Comparison of ENCODE assay signal across 15 cellular contexts in the genomic region with DNA sequence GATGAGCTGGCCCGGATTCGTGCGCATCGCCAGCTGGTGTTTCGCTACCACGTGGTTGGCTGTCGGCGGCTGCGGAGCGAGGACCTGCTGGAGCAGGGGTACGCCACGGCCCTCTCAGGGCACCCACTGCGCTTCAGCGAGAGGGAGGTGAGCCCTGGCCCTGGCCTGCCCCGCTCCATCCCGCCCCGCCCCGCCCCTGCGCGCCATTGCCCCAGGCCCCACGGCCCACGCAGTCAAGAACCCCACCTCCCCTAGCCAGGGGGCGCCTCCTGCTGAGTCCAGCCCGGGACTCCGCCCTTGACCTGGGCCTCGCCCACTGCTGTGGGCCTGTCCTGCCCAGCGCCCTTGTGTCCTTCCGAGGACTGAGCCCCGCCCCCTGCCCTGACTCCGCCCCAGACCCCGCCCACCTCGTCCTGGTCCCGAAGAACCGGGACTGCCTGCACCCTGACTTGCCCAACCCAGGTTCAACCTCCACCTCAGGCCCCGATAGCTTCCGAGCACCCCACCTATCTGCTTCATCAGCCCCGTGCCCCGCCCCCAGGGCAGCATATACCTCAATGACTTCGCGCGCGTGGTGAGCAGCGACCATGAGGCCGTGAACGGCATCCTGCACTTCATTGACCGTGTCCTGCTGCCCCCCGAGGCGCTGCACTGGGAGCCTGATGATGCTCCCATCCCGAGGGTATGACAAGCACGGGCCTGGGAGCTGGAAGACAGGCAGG. TPM values are rescaled to one million over a fixed set of nuclear protein-coding genes. Genes with fewer than 3 reads are reported as not detected.
DNase-seq lines count a peak whose midpoint lies in the region; ATAC-seq and TF ChIP-seq lines count a peak whose summit lies in the region.
"Had no signal": no experiment of that assay in that cellular context is flagged by ENCODE, and none has a peak within 500 bp of the region (broad histone marks: within the 10 kb centered on the region; RNA-seq: fewer than 3 reads in every experiment).

No MANE protein-coding gene starts in this region.

- H3K18ac ChIP-seq in trophoblast cell (ENCODE audit: low read length) = no peak overlapping the region

- H3K4ac ChIP-seq in trophoblast cell (ENCODE audit: low read depth, low read length) = no peak overlapping the region

- no peak overlapping the region for H4K8ac ChIP-seq in trophoblast cell (ENCODE audit: low read depth, low read length)

- TF ChIP-seq CTCF in BE2C (IDR thresholded peaks at IDR 0.05; ENCODE audit: low read depth, low read length) (no peak), RWPE1 (conservative IDR thresholded peaks at IDR 0.05; ENCODE audit: low read depth) (no peak), left ventricle myocardium inferior (IDR thresholded peaks at IDR 0.05; ENCODE audit: borderline replicate concordance) (no peak), omental fat pad (IDR thresholded peaks at IDR 0.05) (no peak)

- no peak overlapping the region for H4K91ac ChIP-seq in trophoblast cell (ENCODE audit: low read depth, low read length)

- peaks cover 3% of the 10 kb centered on the region for H3K36me3 ChIP-seq in BE2C
- peaks cover 15% of the 10 kb centered on the region for H3K36me3 ChIP-seq in left ventricle myocardium inferior
- peaks cover 15 to 18% of the 10 kb centered on the region in 2 experiments for H3K36me3 ChIP-seq in trophoblast cell (ENCODE audit: control insufficient read depth in 1 of 2, insufficient read depth in 2 of 2, low read length in 2 of 2)

- H3K4me2 ChIP-seq in trophoblast cell (ENCODE audit: low read length) = peak overlapping the region; percentile 33
- H3K4me2 ChIP-seq: BLaER1 treated with 17β-estradiol and CSF1 and Interleukin-3, amounts not matched to agents 10 nM and 100 nM had no signal

- peak; percentile 41 for DNase-seq in BE2C
- DNase-seq in RWPE1 (ENCODE audit: low spot score) = peak; percentile 26
- DNase-seq in left ventricle myocardium inferior = no peak
- peak; percentile 30 to 38 for DNase-seq in trophoblast cell
- no peak for DNase-seq in Kasumi-1 (lab: John Stamatoyannopoulos, UW)
- DNase-seq in NCI-H226 = no peak
- no peak for DNase-seq in omental fat pad (ENCODE audit: low spot score)
- DNase-seq: activated CD4-positive, alpha-beta T cell treated with anti-CD3 and anti-CD28 coated beads for 4 hours; activated gamma-delta T cell; glutamatergic neuron; NCI-H446 treated with DMSO at 0.1 percent for 48 hours; stimulated activated naive B cell treated with anti-CD40 and anti-IgM and Interleukin-4, amounts not matched to agents 10 μg/mL and 1 μg/mL and 100 μg/mL, for 72 hours had no signal

- no peaks in the 10 kb centered on the region for H3K79me1 ChIP-seq in trophoblast cell (ENCODE audit: low read length)

- no peak overlapping the region for H2BK5ac ChIP-seq in trophoblast cell (ENCODE audit: low read depth, low read length, poor library complexity)

- ATAC-seq in HG03565 (IDR thresholded peaks at IDR 0.05; ENCODE audit: unreplicated experiment) (no peak), omental fat pad (ENCODE audit: low FRiP score) (no peak)
- ATAC-seq: stimulated activated naive B cell treated with anti-CD40 and anti-IgM and Interleukin-4, amounts not matched to agents 10 μg/mL and 1 μg/mL and 100 μg/mL, for 72 hours had no signal

- no peak overlapping the region for H2AK5ac ChIP-seq in trophoblast cell (ENCODE audit: low read length)

- intact Hi-C loops in left ventricle myocardium inferior (cut with micrococcal nuclease) = no loop called here

- H3K14ac ChIP-seq in trophoblast cell (ENCODE audit: low read length) = no peak overlapping the region

- H3K9ac ChIP-seq in trophoblast cell (ENCODE audit: low read length) = no peak overlapping the region

- WGBS in trophoblast cell (ENCODE audit: extremely low coverage, insufficient coverage, insufficient read length) = no CpG with 5 or more reads among the region's 50 CpGs

- H3K27me3 ChIP-seq in BE2C (no peaks in the 10 kb centered on the region), left ventricle myocardium inferior (ENCODE audit: low read depth) (no peaks in the 10 kb centered on the region), trophoblast cell (ENCODE audit: insufficient read depth, low read length) (no peaks in the 10 kb centered on the region)
- H3K27me3 ChIP-seq: BLaER1 treated with 17β-estradiol and CSF1 and Interleukin-3, amounts not matched to agents 10 nM and 100 nM had no signal

- POLR2A ChIA-PET in RWPE1 (lab: Yijun Ruan, JAX; ENCODE audit: low non-redundant PET) = no interaction called here

- peak overlapping the region; percentile 35 for H3K4me3 ChIP-seq in BE2C (ENCODE audit: low read depth, low read length)
- H3K4me3 ChIP-seq in left ventricle myocardium inferior = peak overlapping the region; percentile 49
- peak overlapping the region; percentile 15 for H3K4me3 ChIP-seq in trophoblast cell (ENCODE audit: low read depth, low read length)
- H3K4me3 ChIP-seq: BLaER1 treated with 17β-estradiol and CSF1 and Interleukin-3, amounts not matched to agents 10 nM and 100 nM had no signal

- no peak overlapping the region for H2BK120ac ChIP-seq in trophoblast cell (ENCODE audit: insufficient read depth, low read length, poor library complexity)

- H3K4me1 ChIP-seq in BE2C (peaks cover 4% of the 10 kb centered on the region; the same call in 1 of the 2 replicates), left ventricle myocardium inferior (peaks cover 12% of the 10 kb centered on the region), trophoblast cell (ENCODE audit: control insufficient read depth in 1 of 2, insufficient read depth in 2 of 2, low read length in 2 of 2) (peaks cover 0 to 6% of the 10 kb centered on the region in 2 experiments)

- no peak overlapping the region for H3K23ac ChIP-seq in trophoblast cell (ENCODE audit: low read length)

- H3K79me2 ChIP-seq in trophoblast cell (ENCODE audit: control insufficient read depth, insufficient read depth, low read length, poor library complexity) = no peaks in the 10 kb centered on the region

- H2AFZ ChIP-seq in trophoblast cell (ENCODE audit: insufficient read depth, low read length, poor library complexity) = no peak overlapping the region

- H3K27ac ChIP-seq in RWPE1 (peak overlapping the region; percentile 21; the same call in 1 of the 2 replicates), left ventricle myocardium inferior (replicated peaks) (no peak overlapping the region), trophoblast cell (ENCODE audit: low read depth, low read length) (no peak overlapping the region)
- H3K27ac ChIP-seq: BLaER1 treated with 17β-estradiol and CSF1 and Interleukin-3, amounts not matched to agents 10 nM and 100 nM had no signal

- H3K9me3 ChIP-seq in BE2C (no peaks in the 10 kb centered on the region), left ventricle myocardium inferior (replicated peaks) (no peaks in the 10 kb centered on the region), trophoblast cell (ENCODE audit: insufficient read depth, low read depth, low read length) (peaks cover 8% of the 10 kb centered on the region)
- H3K9me3 ChIP-seq: BLaER1 treated with 17β-estradiol and CSF1 and Interleukin-3, amounts not matched to agents 10 nM and 100 nM had no signal

- H2BK12ac ChIP-seq in trophoblast cell (ENCODE audit: low read length) = no peak overlapping the region

- H4K12ac ChIP-seq in trophoblast cell (ENCODE audit: low read depth, low read length) = no peak overlapping the region

- CTCF ChIA-PET in RWPE1 (lab: Yijun Ruan, JAX) = no interaction called here

RNA-seq across cellular contexts. Expression of a gene that starts 14.8 kb away (rescaled TPM):
- polyA plus RNA-seq in BE2C (2012; ENCODE audit: insufficient read depth, insufficient read length, low read depth) = 261 TPM
- total RNA-seq in left ventricle myocardium inferior (69.3 TPM), omental fat pad (10 to 100 TPM; 18.3 to 50.3 (median 39.5) TPM)
- 247 and 254 TPM in 2 replicates for polyA plus RNA-seq in trophoblast cell (2013)

RNA-seq across cellular contexts. Expression of a gene that starts 17.5 kb away (rescaled TPM):
- polyA plus RNA-seq in BE2C (2012; ENCODE audit: insufficient read depth, insufficient read length, low read depth) = 28.9 TPM
- 65.8 TPM for total RNA-seq in left ventricle myocardium inferior
- polyA plus RNA-seq in trophoblast cell (2013) = 68.9 TPM in 2 replicates
- 10 to 100 TPM in 2 of 4 donors, 1 to 10 TPM in 2; 3.2 to 27.9 (median 13.8) TPM for total RNA-seq in omental fat pad

RNA-seq across cellular contexts. Expression of a gene that starts 23.7 kb away (rescaled TPM):
- not detected for polyA plus RNA-seq in BE2C (2012; ENCODE audit: insufficient read depth, insufficient read length, low read depth)
- 67.2 TPM for total RNA-seq in left ventricle myocardium inferior
- 0.14 and 0.19 TPM in 2 replicates for polyA plus RNA-seq in trophoblast cell (2013)
- 100 to 1,000 TPM; 231 to 610 (median 304) TPM for total RNA-seq in omental fat pad
- total RNA-seq: SK-MEL-5 had no signal

Comparison
In these comparisons a context has a peak if more than half of its experiments do, and no peak if none do; other contexts are left out.
1. DNase-seq: peak in BE2C (single experiment), RWPE1 (single experiment) and trophoblast cell (2 of 2); none in left ventricle myocardium inferior (single experiment), Kasumi-1 (0 of 2), NCI-H226 (single experiment) and omental fat pad (single experiment).
2. Peak in every context shown above with its lines, with median percentiles within 50 percentile points of each other: H3K4me3 ChIP-seq.